In genomic region chr15:68063606-68064005, GRCh38 we compare ENCODE assay signal across 29 cellular contexts.
"Had no signal": no experiment of that assay in that cellular context is flagged by ENCODE, and none has a peak within 500 bp of the region (broad histone marks: within the 10 kb centered on the region; RNA-seq: fewer than 3 reads in every experiment).

No MANE protein-coding gene starts in this region.

- H3K4me3 Mint-ChIP-seq: activated CD4-positive, alpha-beta memory T cell treated with anti-CD3 and anti-CD28 coated beads for 36 hours; activated naive CD4-positive, alpha-beta T cell treated with anti-CD3 and anti-CD28 coated beads, Interleukin-2, amount 10 ng/mL, durations not matched to agents 7 days and 5 days; activated naive CD8-positive, alpha-beta T cell treated with anti-CD3 and anti-CD28 coated beads, Interleukin-2, amount 10 ng/mL, durations not matched to agents 7 days and 5 days; activated T-cell treated with anti-CD3 and anti-CD28 coated beads, Interleukin-2, amount 50 U/mL, for 24 hours; activated T-cell treated with anti-CD3 and anti-CD28 coated beads, Interleukin-2, amount 50 U/mL, for 72 hours; endodermal cell; WTC11 had no signal

- H3K27me3 ChIP-seq: ascending aorta, breast epithelium, cardiac muscle cell, colonic mucosa, gastrocnemius medialis had no signal

- H3K27ac Mint-ChIP-seq: activated CD4-positive, alpha-beta memory T cell treated with anti-CD3 and anti-CD28 coated beads for 36 hours; activated naive CD4-positive, alpha-beta T cell treated with anti-CD3 and anti-CD28 coated beads, Interleukin-2, amount 10 ng/mL, durations not matched to agents 7 days and 5 days; activated naive CD4-positive, alpha-beta T cell treated with anti-CD3 and anti-CD28 coated beads, Interleukin-2, amount 50 U/mL, for 72 hours; activated naive CD8-positive, alpha-beta T cell treated with anti-CD3 and anti-CD28 coated beads, Interleukin-2, amount 10 ng/mL, durations not matched to agents 7 days and 5 days; activated T-cell treated with anti-CD3 and anti-CD28 coated beads, Interleukin-2, amount 50 U/mL, for 24 hours; activated T-cell treated with anti-CD3 and anti-CD28 coated beads, Interleukin-2, amount 50 U/mL, for 72 hours; endodermal cell had no signal

- H3K4me1 Mint-ChIP-seq: endodermal cell had no signal

- H3K9me3 Mint-ChIP-seq: activated CD4-positive, alpha-beta memory T cell treated with anti-CD3 and anti-CD28 coated beads for 36 hours; activated naive CD4-positive, alpha-beta T cell treated with anti-CD3 and anti-CD28 coated beads, Interleukin-2, amount 10 ng/mL, durations not matched to agents 7 days and 5 days; activated naive CD4-positive, alpha-beta T cell treated with anti-CD3 and anti-CD28 coated beads, Interleukin-2, amount 50 U/mL, for 72 hours; activated naive CD8-positive, alpha-beta T cell treated with anti-CD3 and anti-CD28 coated beads, Interleukin-2, amount 10 ng/mL, durations not matched to agents 7 days and 5 days; activated T-cell treated with anti-CD3 and anti-CD28 coated beads, Interleukin-2, amount 50 U/mL, for 24 hours; activated T-cell treated with anti-CD3 and anti-CD28 coated beads, Interleukin-2, amount 50 U/mL, for 72 hours; endodermal cell; WTC11 had no signal

- H3K27me3 Mint-ChIP-seq: activated CD4-positive, alpha-beta memory T cell treated with anti-CD3 and anti-CD28 coated beads for 36 hours; activated naive CD4-positive, alpha-beta T cell treated with anti-CD3 and anti-CD28 coated beads, Interleukin-2, amount 10 ng/mL, durations not matched to agents 7 days and 5 days; activated naive CD8-positive, alpha-beta T cell treated with anti-CD3 and anti-CD28 coated beads, Interleukin-2, amount 10 ng/mL, durations not matched to agents 7 days and 5 days; activated T-cell treated with anti-CD3 and anti-CD28 coated beads, Interleukin-2, amount 50 U/mL, for 24 hours; brain had no signal

- DNase-seq: activated CD4-positive, alpha-beta memory T cell treated with anti-CD3 and anti-CD28 coated beads for 36 hours; activated CD4-positive, alpha-beta T cell treated with anti-CD3 and anti-CD28 coated beads for 1 hour; activated CD4-positive, alpha-beta T cell treated with anti-CD3 and anti-CD28 coated beads for 4 hours; activated CD4-positive, alpha-beta T cell treated with anti-CD3 and anti-CD28 coated beads, Interleukin-2, amount 50 U/mL, for 1 hour; activated CD8-positive, alpha-beta memory T cell treated with anti-CD3 and anti-CD28 coated beads, Interleukin-2, amount 50 U/mL, for 48 hours; activated gamma-delta T cell; activated naive CD4-positive, alpha-beta T cell; activated naive CD4-positive, alpha-beta T cell treated with anti-CD3 and anti-CD28 coated beads, Interleukin-2, amount 10 ng/mL, durations not matched to agents 7 days and 5 days; activated naive CD8-positive, alpha-beta T cell treated with anti-CD3 and anti-CD28 coated beads, Interleukin-2, amount 10 ng/mL, durations not matched to agents 7 days and 5 days; activated T-cell treated with anti-CD3 and anti-CD28 coated beads for 4 hours; activated T-cell treated with anti-CD3 and anti-CD28 coated beads, Interleukin-2, amount 50 U/mL, for 24 hours; activated T-cell treated with anti-CD3 and anti-CD28 coated beads, Interleukin-2, amount 50 U/mL, for 72 hours; central memory CD4-positive, alpha-beta T cell; cerebellar nuclear complex; colonic mucosa; effector memory CD4-positive, alpha-beta T cell; endodermal cell; foreskin fibroblast; gastrocnemius medialis; glutamatergic neuron; T-helper 2 cell had no signal

- H3K36me3 Mint-ChIP-seq: activated naive CD4-positive, alpha-beta T cell treated with anti-CD3 and anti-CD28 coated beads, Interleukin-2, amount 50 U/mL, for 72 hours; WTC11 had no signal

- H3K9me3 ChIP-seq: ascending aorta, breast epithelium, colonic mucosa, gastrocnemius medialis had no signal

- H3K4me3 ChIP-seq: ascending aorta, breast epithelium, cardiac muscle cell, colonic mucosa, gastrocnemius medialis had no signal

- H3K36me3 ChIP-seq: ascending aorta, breast epithelium, cardiac muscle cell, colonic mucosa, gastrocnemius medialis had no signal

- H3K27ac ChIP-seq: ascending aorta, breast epithelium, cardiac muscle cell, colonic mucosa, gastrocnemius medialis, VCaP had no signal

- H3K4me1 ChIP-seq: breast epithelium, colonic mucosa had no signal

- ATAC-seq: activated naive CD4-positive, alpha-beta T cell treated with anti-CD3 and anti-CD28 coated beads, Interleukin-2, amount 50 U/mL, for 72 hours; activated T-cell treated with anti-CD3 and anti-CD28 coated beads, Interleukin-2, amount 50 U/mL, for 72 hours; esophagus mucosa; gastrocnemius medialis had no signal
